ENCODE assay signal across 17 cellular contexts in the genomic region with DNA sequence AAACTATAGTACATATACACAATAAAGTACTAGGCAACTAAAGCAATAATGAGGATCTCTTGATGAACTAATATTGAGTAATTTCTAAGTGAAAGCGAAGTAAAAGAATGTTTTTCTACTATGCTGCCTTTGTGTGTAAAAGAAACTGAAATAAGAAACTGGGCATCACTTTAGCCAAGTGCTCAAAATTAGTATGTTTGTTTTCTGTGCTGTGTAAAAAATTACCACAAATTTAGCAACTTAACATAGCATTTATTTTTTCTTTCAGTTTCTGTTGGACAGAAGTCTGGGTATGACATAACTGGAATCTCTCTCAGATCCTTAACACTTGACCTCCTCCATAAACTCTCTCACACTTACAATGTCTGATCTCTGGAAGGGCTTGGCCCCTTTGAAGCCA.
A peak's percentile ranks its signal among the peaks of the same experiment; 100 is the strongest.
DNase-seq lines count a peak whose midpoint lies in the region; ATAC-seq, FAIRE-seq and TF ChIP-seq lines count a peak whose summit lies in the region.
"Had no signal": no experiment of that assay in that cellular context is flagged by ENCODE, and none has a peak within 500 bp of the region (broad histone marks: within the 10 kb centered on the region; RNA-seq: fewer than 3 reads in every experiment).

No MANE protein-coding gene starts in this region.

- H3K4me3 Mint-ChIP-seq in T-cell: no peak overlapping the region
- H3K4me3 Mint-ChIP-seq: activated CD4-positive, alpha-beta T cell treated with anti-CD3 and anti-CD28 coated beads, Interleukin-2, amount 10 ng/mL, durations not matched to agents 24 days and 14 days had no signal

- H3K27ac Mint-ChIP-seq in T-cell: no peak overlapping the region
- H3K27ac Mint-ChIP-seq: activated CD4-positive, alpha-beta T cell treated with anti-CD3 and anti-CD28 coated beads, Interleukin-2, amount 10 ng/mL, durations not matched to agents 24 days and 14 days had no signal

- no peaks in the 10 kb centered on the region for H3K27me3 ChIP-seq in thyroid gland
- H3K27me3 ChIP-seq: brain microvascular endothelial cell, heart left ventricle, spleen, upper lobe of right lung had no signal

- 78 to 87% methylated on average over 1 of the region's 1 CpG for WGBS in thyroid gland, 2 donors

- intact Hi-C loops in thyroid gland (cut with DNase I): no loop called here

- H3K27me3 Mint-ChIP-seq in T-cell: no peaks in the 10 kb centered on the region
- H3K27me3 Mint-ChIP-seq: activated CD4-positive, alpha-beta T cell treated with anti-CD3 and anti-CD28 coated beads, Interleukin-2, amount 10 ng/mL, durations not matched to agents 24 days and 14 days had no signal

- H3K36me3 ChIP-seq in thyroid gland: no peaks in the 10 kb centered on the region
- H3K36me3 ChIP-seq: brain microvascular endothelial cell, heart left ventricle, spleen, upper lobe of right lung had no signal

- H3K4me3 ChIP-seq in thyroid gland (replicated peaks in 1 of 3): no peak overlapping the region
- H3K4me3 ChIP-seq: A549, heart left ventricle, spleen, upper lobe of right lung had no signal

- no peaks in the 10 kb centered on the region for H3K4me1 Mint-ChIP-seq in T-cell
- H3K4me1 Mint-ChIP-seq: activated CD4-positive, alpha-beta T cell treated with anti-CD3 and anti-CD28 coated beads, Interleukin-2, amount 10 ng/mL, durations not matched to agents 24 days and 14 days had no signal

- H3K27ac ChIP-seq in thyroid gland: no peak overlapping the region
- H3K27ac ChIP-seq: A549, brain microvascular endothelial cell, heart left ventricle, spleen, upper lobe of right lung had no signal

- no peaks in the 10 kb centered on the region for H3K4me1 ChIP-seq in thyroid gland
- H3K4me1 ChIP-seq: heart left ventricle, spleen, upper lobe of right lung had no signal

- POLR2A ChIA-PET in T-cell (lab: Charles Lee): no interaction called here

- ATAC-seq in GM19395 (IDR thresholded peaks at IDR 0.05; ENCODE audit: unreplicated experiment) (peak; percentile 81), HG02642 (IDR thresholded peaks at IDR 0.05; ENCODE audit: poor library complexity, unreplicated experiment) (peak; percentile 80), HG03342 (IDR thresholded peaks at IDR 0.05; ENCODE audit: unreplicated experiment) (peak; percentile 87), T-cell (replicated peaks in 1 of 4) (no peak)
- ATAC-seq: A549, heart left ventricle, upper lobe of right lung had no signal

- CTCF ChIA-PET in T-cell (lab: Charles Lee): no interaction called here

- FAIRE-seq in GM12891 (lab: Jason Lieb, UNC): peak; percentile 77

- no peaks in the 10 kb centered on the region for H3K9me3 ChIP-seq in thyroid gland
- H3K9me3 ChIP-seq: A549, heart left ventricle, spleen, upper lobe of right lung had no signal

- no peak for TF ChIP-seq CTCF in thyroid gland (IDR thresholded peaks at IDR 0.05)

- DNase-seq in GM12891 (ENCODE audit: insufficient read length, low spot score): no peak
- DNase-seq in T-cell: no peak
- no peak for DNase-seq in DMS79 treated with DMSO at 0.1 percent for 48 hours (lab: John Stamatoyannopoulos, UW)
- DNase-seq in thyroid gland: no peak
- DNase-seq in activated CD8-positive, alpha-beta memory T cell treated with anti-CD3 and anti-CD28 coated beads, Interleukin-2, amount 50 U/mL, for 4 hours: no peak
- DNase-seq: activated CD4-positive, alpha-beta T cell treated with anti-CD3 and anti-CD28 coated beads, Interleukin-2, amount 10 ng/mL, durations not matched to agents 24 days and 14 days; activated effector memory CD4-positive, alpha-beta T cell treated with anti-CD3 and anti-CD28 coated beads, Interleukin-2, amount 50 U/mL, for 16 hours; brain microvascular endothelial cell; heart left ventricle; Karpas-422; spleen; T-helper 1 cell; upper lobe of right lung had no signal

- no peaks in the 10 kb centered on the region for H3K36me3 Mint-ChIP-seq in T-cell

- peaks cover 0 to 6% (median 0%) of the 10 kb centered on the region in 3 donors for H3K9me3 Mint-ChIP-seq in T-cell
- H3K9me3 Mint-ChIP-seq: activated CD4-positive, alpha-beta T cell treated with anti-CD3 and anti-CD28 coated beads, Interleukin-2, amount 10 ng/mL, durations not matched to agents 24 days and 14 days had no signal

- TF ChIP-seq POLR2A in GM12891 (IDR thresholded peaks at IDR 0.05; ENCODE audit: low read depth, low read length) (no peak), thyroid gland (IDR thresholded peaks at IDR 0.05) (no peak)

TF ChIP-seq in GM12891, 5 proteins besides CTCF, POLR2A, EP300 and RAD21:
- TF ChIP-seq POLR2AphosphoS5 (IDR thresholded peaks at IDR 0.05; ENCODE audit: low read depth, low read length) (no peak), POU2F2 (IDR thresholded peaks at IDR 0.05; ENCODE audit: low read depth, low read length) (no peak), SPI1 (IDR thresholded peaks at IDR 0.05; ENCODE audit: low read depth, low read length) (no peak), PAX5 (IDR thresholded peaks at IDR 0.05; ENCODE audit: insufficient read depth, low read length, severe bottlenecking) (no peak), TAF1 (IDR thresholded peaks at IDR 0.05; ENCODE audit: low read depth, low read length) (no peak)

Comparison
In these comparisons a context has a peak if more than half of its experiments do, and no peak if none do; other contexts are left out.
1. ATAC-seq: peak in GM19395 (single experiment), HG02642 (single experiment) and HG03342 (single experiment); none in T-cell (0 of 4).